8 cellular contexts compared by ENCODE assay signal in genomic region chr4:169008478-169008877, GRCh38. TPM values are rescaled to one million over a fixed set of nuclear protein-coding genes. Genes with fewer than 3 reads are reported as not detected.
DNase-seq lines count a peak whose midpoint lies in the region; ATAC-seq and TF ChIP-seq lines count a peak whose summit lies in the region.

No MANE protein-coding gene starts in this region.

- H3K4me3 Mint-ChIP-seq in CD4-positive, alpha-beta memory T cell: peak overlapping the region; percentile 91 to 99 (median 94)
- H3K4me3 Mint-ChIP-seq in central memory CD8-positive, alpha-beta T cell: peak overlapping the region; percentile 94
- H3K4me3 Mint-ChIP-seq in natural killer cell: peak overlapping the region; percentile 88

- in situ Hi-C loops in KBM-7 (cut with MboI; ENCODE audit: low pct_unique_long_range_greater_than_20kb, low sequenced_read_pairs): loop anchor here (25.0 kb wide), 1 partner anchor 479 kb away; no protein-coding TSS in a partner anchor

- no peak for DNase-seq in CD4-positive, alpha-beta memory T cell
- DNase-seq in KBM-7 (peak; percentile 24), natural killer cell (no peak), GM10266 (ENCODE audit: extremely low spot score) (no peak)
- no peak for DNase-seq in central memory CD8-positive, alpha-beta T cell (ENCODE audit: low spot score in 2 of 2)
- no peak for DNase-seq in stimulated activated naive CD4-positive, alpha-beta T cell treated with Interleukin-2 at 50 U/mL for 16 hours (lab: John Stamatoyannopoulos, UW)

- intact Hi-C loops in CD4-positive, alpha-beta memory T cell (cut with micrococcal nuclease): no loop called here
- intact Hi-C loops in natural killer cell (cut with micrococcal nuclease): loop anchor here (10.0 kb wide), 2 partner anchors 694 to 1016 kb away; partner anchors contain the start of genes DDX60 and MFAP3L

- no peaks in the 10 kb centered on the region for H3K9me3 ChIP-seq in CD4-positive, alpha-beta memory T cell (ENCODE audit: control insufficient read depth in 1 of 2, low read length in 2 of 2)

- no peak for ATAC-seq in central memory CD8-positive, alpha-beta T cell (replicated peaks; ENCODE audit: extremely low read depth, poor library complexity, severe bottlenecking)
- no peak for ATAC-seq in natural killer cell
- no peak for ATAC-seq in HG02588 (IDR thresholded peaks at IDR 0.05; ENCODE audit: unreplicated experiment)
- no peak for ATAC-seq in HG03342 (IDR thresholded peaks at IDR 0.05; ENCODE audit: unreplicated experiment)

- peaks cover 35% of the 10 kb centered on the region for H3K4me1 ChIP-seq in CD4-positive, alpha-beta memory T cell (ENCODE audit: insufficient read depth, low read length)

- CTCF ChIA-PET in CD4-positive, alpha-beta memory T cell (lab: Charles Lee; ENCODE audit: partially characterized antibody): interaction anchor here (1.8 to 4.0 kb wide), 2 partner anchors 10 to 12 kb away, joined by 5 to 26 read pairs; no protein-coding TSS in a partner anchor

- H3K27me3 ChIP-seq in CD4-positive, alpha-beta memory T cell (ENCODE audit: insufficient read depth, low read length): no peaks in the 10 kb centered on the region

- H3K4me1 Mint-ChIP-seq in CD4-positive, alpha-beta memory T cell: peaks cover 22 to 42% (median 28%) of the 10 kb centered on the region in 4 donors
- H3K4me1 Mint-ChIP-seq in central memory CD8-positive, alpha-beta T cell: peaks cover 39% of the 10 kb centered on the region
- peaks cover 40 to 56% of the 10 kb centered on the region in 2 donors for H3K4me1 Mint-ChIP-seq in natural killer cell

- no peak for TF ChIP-seq CTCF in natural killer cell (IDR thresholded peaks at IDR 0.05)
- no peak for TF ChIP-seq CTCF in GM10266 (IDR thresholded peaks at IDR 0.05; ENCODE audit: control insufficient read depth, insufficient read depth, low read depth, missing control alignments)

- peaks cover 10% of the 10 kb centered on the region for H3K36me3 ChIP-seq in CD4-positive, alpha-beta memory T cell (ENCODE audit: insufficient read depth, low read length)

- H3K36me3 Mint-ChIP-seq in CD4-positive, alpha-beta memory T cell: peaks cover 13 to 29% of the 10 kb centered on the region in 2 donors
- H3K36me3 Mint-ChIP-seq in central memory CD8-positive, alpha-beta T cell (ENCODE audit: insufficient read depth): peaks cover 26% of the 10 kb centered on the region
- H3K36me3 Mint-ChIP-seq in natural killer cell: peaks cover 11% of the 10 kb centered on the region

- H3K4me3 ChIP-seq in CD4-positive, alpha-beta memory T cell (ENCODE audit: low read length in 2 of 2): no peak overlapping the region

- peaks cover 0 to 2% of the 10 kb centered on the region in 2 donors for H3K27me3 Mint-ChIP-seq in CD4-positive, alpha-beta memory T cell
- H3K27me3 Mint-ChIP-seq in central memory CD8-positive, alpha-beta T cell: no peaks in the 10 kb centered on the region
- H3K27me3 Mint-ChIP-seq in natural killer cell (ENCODE audit: low read depth in 2 of 2): no peaks in the 10 kb centered on the region

- peaks cover 0 to 4% (median 0%) of the 10 kb centered on the region in 8 donors for H3K9me3 Mint-ChIP-seq in CD4-positive, alpha-beta memory T cell
- no peaks in the 10 kb centered on the region for H3K9me3 Mint-ChIP-seq in central memory CD8-positive, alpha-beta T cell
- H3K9me3 Mint-ChIP-seq in natural killer cell: no peaks in the 10 kb centered on the region

- POLR2A ChIA-PET in CD4-positive, alpha-beta memory T cell (lab: Charles Lee; ENCODE audit: partially characterized antibody): interaction anchor here (0.6 kb wide), 1 partner anchor 1019 kb away, joined by 3 read pairs; no protein-coding TSS in a partner anchor

- H3K27ac Mint-ChIP-seq in CD4-positive, alpha-beta memory T cell: peak overlapping the region in 6 of 7 donors; percentile 96 to 100 (median 98)
- peak overlapping the region; percentile 94 for H3K27ac Mint-ChIP-seq in central memory CD8-positive, alpha-beta T cell (ENCODE audit: low read depth)
- peak overlapping the region; percentile 93 to 99 for H3K27ac Mint-ChIP-seq in natural killer cell

- H3K27ac ChIP-seq in CD4-positive, alpha-beta memory T cell (ENCODE audit: low read depth, low read length): no peak overlapping the region

RNA-seq across cellular contexts. Expression of gene CBR4, which starts 1.6 kb away (rescaled TPM):
- total RNA-seq in CD4-positive, alpha-beta memory T cell: 10 to 100 TPM; 19.9 to 20.0 TPM
- polyA plus RNA-seq in CD4-positive, alpha-beta memory T cell: 1 to 10 TPM; 3.1 to 9.0 TPM
- 10 to 100 TPM; 17.2 to 28.1 (median 20.3) TPM for total RNA-seq in natural killer cell
